Comparison of ENCODE assay signal across 8 cellular contexts in the genomic region with DNA sequence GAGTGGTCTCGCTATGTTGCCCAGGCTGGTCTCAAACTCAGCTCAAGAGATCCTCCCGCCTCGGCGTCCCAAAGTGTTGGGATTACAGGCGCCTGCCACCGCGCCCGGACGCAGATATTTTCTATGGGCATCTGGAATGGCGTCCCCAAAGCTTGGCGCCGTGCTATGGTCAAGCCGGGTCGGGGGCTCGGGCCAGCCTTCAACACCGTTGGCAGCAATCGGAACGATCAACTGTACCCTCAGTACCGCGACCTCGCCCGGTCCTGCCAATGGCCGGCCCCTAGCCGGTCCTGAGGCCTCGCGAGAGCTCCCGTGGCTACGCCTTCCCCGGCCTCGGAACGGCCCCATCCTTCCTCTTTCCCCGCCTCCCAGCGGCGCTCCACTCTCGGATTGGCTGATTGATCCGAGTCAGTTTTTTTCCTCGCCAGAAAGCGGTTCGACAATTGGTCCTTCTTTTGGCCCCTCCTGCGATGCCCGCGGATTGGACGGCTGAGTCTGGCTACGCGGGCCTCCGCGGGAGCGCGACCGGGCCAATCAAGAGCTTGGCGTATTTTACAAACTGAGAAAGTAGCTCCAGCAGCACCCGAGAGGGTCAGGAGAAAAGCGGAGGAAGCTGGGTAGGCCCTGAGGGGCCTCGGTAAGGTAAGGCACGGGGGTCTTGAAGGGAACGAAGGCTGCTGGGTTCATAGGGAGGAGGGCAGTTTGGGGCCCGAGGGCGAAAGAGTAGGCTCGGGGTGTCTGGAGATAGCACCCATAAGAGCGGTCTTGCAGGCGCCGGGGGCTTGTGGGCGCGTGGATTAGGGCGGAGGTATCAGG. TPM values are rescaled to one million over a fixed set of nuclear protein-coding genes. Genes with fewer than 3 reads are reported as not detected.
DNase-seq lines count a peak whose midpoint lies in the region; FAIRE-seq and TF ChIP-seq lines count a peak whose summit lies in the region.

TSS of gene TROAP (plus strand) at position 548 of the 816 bp plus-strand sequence. CDS start 354 bp downstream, outside the sequence.

- peak within 1 kb of the TSS; percentile 70 for H3K4me2 ChIP-seq in neuronal stem cell (ENCODE audit: insufficient read depth, low read length, poor library complexity, severe bottlenecking)

- H3K79me1 ChIP-seq in neuronal stem cell (ENCODE audit: low read depth, low read length) = peaks cover 10% of the 10 kb centered on the region

- peak within 1 kb of the TSS; percentile 91 for H3K4me3 ChIP-seq in HFF-Myc (replicated peaks; ENCODE audit: low read depth, low read length)
- peak within 1 kb of the TSS; percentile 60 for H3K4me3 ChIP-seq in SJSA1
- H3K4me3 ChIP-seq in neuronal stem cell (ENCODE audit: low read length in 2 of 2) = peak within 1 kb of the TSS; percentile 81 to 86
- H3K4me3 ChIP-seq in subcutaneous abdominal adipose tissue (ENCODE audit: low read depth in 1 of 5, low read length in 5 of 5) = peak within 1 kb of the TSS; percentile 75 to 82 (median 79)

- H2BK120ac ChIP-seq in neuronal stem cell (ENCODE audit: low read depth, low read length) = no peak within 1 kb of the TSS

- H3K4ac ChIP-seq in neuronal stem cell (ENCODE audit: low read length) = no peak within 1 kb of the TSS

- peaks cover 8% of the 10 kb centered on the region for H3K4me1 ChIP-seq in SJSA1 (replicated peaks)
- H3K4me1 ChIP-seq in neuronal stem cell (ENCODE audit: control insufficient read depth in 2 of 2, insufficient read depth in 1 of 2, low read depth in 1 of 2, low read length in 2 of 2) = peaks cover 9% of the 10 kb centered on the region in 2 donors
- peaks cover 0 to 19% (median 15%) of the 10 kb centered on the region in 5 donors for H3K4me1 ChIP-seq in subcutaneous abdominal adipose tissue (ENCODE audit: control insufficient read depth in 5 of 5, insufficient read depth in 5 of 5, low read length in 5 of 5)

- H2BK5ac ChIP-seq in neuronal stem cell (ENCODE audit: low read length) = peak within 1 kb of the TSS; percentile 88

- peak; percentile 98 for FAIRE-seq in frontal cortex (lab: Jason Lieb, UNC)

- H2AK5ac ChIP-seq in neuronal stem cell (ENCODE audit: low read depth, low read length) = peak within 1 kb of the TSS; percentile 40

- H3K36me3 ChIP-seq in SJSA1 (peaks cover 41% of the 10 kb centered on the region), neuronal stem cell (replicated peaks in 1 of 2; ENCODE audit: control insufficient read depth in 2 of 2, insufficient read depth in 2 of 2, low read length in 2 of 2) (peaks cover 20 to 41% of the 10 kb centered on the region in 2 donors), subcutaneous abdominal adipose tissue (ENCODE audit: control insufficient read depth in 5 of 5, insufficient read depth in 5 of 5, low read length in 5 of 5) (no peaks in the 10 kb centered on the region)

- peak; percentile 94 for DNase-seq in GM04503 (ENCODE audit: low read depth)
- peak; percentile 95 for DNase-seq in HFF-Myc (ENCODE audit: extremely low read depth, low read depth)
- peak; percentile 98 for DNase-seq in MV-4-11 (lab: John Stamatoyannopoulos, UW)
- peak; percentile 98 for DNase-seq in SJSA1 (ENCODE audit: low read depth in 1 of 2, low spot score in 2 of 2)
- DNase-seq in activated gamma-delta T cell treated with anti-CD3 and anti-CD28 coated beads, Interleukin-2, amount 50 U/mL, for 16 hours (ENCODE audit: low read depth) = peak; percentile 95
- peak; percentile 90 to 99 for DNase-seq in frontal cortex (ENCODE audit: low spot score in 2 of 2)
- DNase-seq in neuronal stem cell (ENCODE audit: low spot score) = peak; percentile 98

- H2AFZ ChIP-seq in neuronal stem cell (ENCODE audit: low read length) = peak within 1 kb of the TSS; percentile 91

- no peak within 1 kb of the TSS for H4K91ac ChIP-seq in neuronal stem cell (ENCODE audit: low read depth, low read length, poor library complexity)

- H3K9ac ChIP-seq in neuronal stem cell (ENCODE audit: low read depth, low read length, poor library complexity) (peak within 1 kb of the TSS; percentile 93), subcutaneous abdominal adipose tissue (ENCODE audit: low read length in 5 of 5) (peak within 1 kb of the TSS in 4 of 5 donors; percentile 55 to 86 (median 78))

- H3K9me3 ChIP-seq in SJSA1 (replicated peaks) (no peaks in the 10 kb centered on the region), neuronal stem cell (replicated peaks in 1 of 2; ENCODE audit: control insufficient read depth in 2 of 2, insufficient read depth in 1 of 2, low read depth in 1 of 2, low read length in 2 of 2) (no peaks in the 10 kb centered on the region), subcutaneous abdominal adipose tissue (ENCODE audit: control insufficient read depth in 5 of 5, low read length in 5 of 5) (no peaks in the 10 kb centered on the region)

- H3K14ac ChIP-seq in neuronal stem cell (ENCODE audit: low read length) = peak within 1 kb of the TSS; percentile 82

- H3K18ac ChIP-seq in neuronal stem cell (ENCODE audit: low read length) = peak within 1 kb of the TSS; percentile 97

- no CpG with 5 or more reads among the region's 65 CpGs for WGBS in neuronal stem cell (ENCODE audit: extremely low coverage in 2 of 2, insufficient read length in 2 of 2, insufficient replicate concordance in 1 of 2), 2 donors

- TF ChIP-seq CTCF in HFF-Myc (IDR thresholded peaks at IDR 0.05; ENCODE audit: low read depth, low read length, missing control alignments) = no peak

- H4K8ac ChIP-seq in neuronal stem cell (ENCODE audit: low read depth, low read length) = peak within 1 kb of the TSS; percentile 82

- no peak within 1 kb of the TSS for H2BK15ac ChIP-seq in neuronal stem cell (ENCODE audit: low read length)

- no peaks in the 10 kb centered on the region for H3K27me3 ChIP-seq in SJSA1 (replicated peaks)
- peaks cover 0 to 7% (median 0%) of the 10 kb centered on the region in 3 experiments for H3K27me3 ChIP-seq in neuronal stem cell (ENCODE audit: control insufficient read depth in 3 of 3, insufficient read depth in 3 of 3, low read depth in 1 of 3, low read length in 3 of 3)
- H3K27me3 ChIP-seq in subcutaneous abdominal adipose tissue (ENCODE audit: control insufficient read depth in 5 of 5, insufficient read depth in 4 of 5, low read length in 5 of 5) = no peaks in the 10 kb centered on the region

- H3K23ac ChIP-seq in neuronal stem cell (ENCODE audit: low read depth, low read length, poor library complexity) = peak within 1 kb of the TSS; percentile 96

- H2BK12ac ChIP-seq in neuronal stem cell (ENCODE audit: low read length) = no peak within 1 kb of the TSS

- H3K27ac ChIP-seq in SJSA1 (peak within 1 kb of the TSS; percentile 79), neuronal stem cell (replicated peaks; ENCODE audit: low read length) (no peak within 1 kb of the TSS), subcutaneous abdominal adipose tissue (ENCODE audit: low read depth, low read length) (no peak within 1 kb of the TSS)

RNA-seq across cellular contexts. Expression of gene TROAP, which starts in this region (rescaled TPM):
- 50.1 and 50.8 TPM in 2 replicates for total RNA-seq in SJSA1 (2014; rRNA removed; shearing (Covaris generic))
- 2.9 TPM for total RNA-seq in frontal cortex
- polyA plus RNA-seq in neuronal stem cell (2013, experiment 1 of 2) = 82.7 TPM
- 77.4 TPM for polyA plus RNA-seq in neuronal stem cell (2013, experiment 2 of 2)

Comparison
In these comparisons a context has a peak if more than half of its experiments do, and no peak if none do; other contexts are left out.
1. RNA of gene TROAP (total RNA-seq): 50.1 to 50.8 TPM in SJSA1; 2.9 TPM in frontal cortex (single experiment); every median in the first group is over 10 times any median in the second.
2. Peak in every context shown above with its lines, with median percentiles within 50 percentile points of each other: DNase-seq and H3K4me3 ChIP-seq.